In genomic region chr2:226583715-226584114, GRCh38 we compare ENCODE assay signal across 7 cellular contexts.
A peak's percentile ranks its signal among the peaks of the same experiment; 100 is the strongest.
DNase-seq lines count a peak whose midpoint lies in the region; ATAC-seq and TF ChIP-seq lines count a peak whose summit lies in the region.

No MANE protein-coding gene starts in this region.

- TF ChIP-seq POLR2A in erythroblast (IDR thresholded peaks at IDR 0.05; ENCODE audit: low read length) = no peak

- intact Hi-C loops in upper lobe of right lung (cut with DNase I) = no loop called here

- TF ChIP-seq CTCF in upper lobe of right lung (IDR thresholded peaks at IDR 0.05) = no peak

- in situ Hi-C loops in HAP-1 (cut with MboI; ENCODE audit: low sequenced_read_pairs) = no loop called here

- H3K27me3 ChIP-seq in upper lobe of right lung (no peaks in the 10 kb centered on the region), HAP-1 (ENCODE audit: low read depth) (no peaks in the 10 kb centered on the region)

- no peak overlapping the region for H3K27ac ChIP-seq in upper lobe of right lung

- no peaks in the 10 kb centered on the region for H3K9me3 ChIP-seq in upper lobe of right lung
- H3K9me3 ChIP-seq in HAP-1 = no peaks in the 10 kb centered on the region

- no peaks in the 10 kb centered on the region for H3K36me3 ChIP-seq in upper lobe of right lung
- no peaks in the 10 kb centered on the region for H3K36me3 ChIP-seq in HAP-1 (replicated peaks)

- H3K4me1 ChIP-seq in upper lobe of right lung (peaks cover 4% of the 10 kb centered on the region), HAP-1 (no peaks in the 10 kb centered on the region)

- H3K4me3 ChIP-seq in upper lobe of right lung (no peak overlapping the region), HAP-1 (no peak overlapping the region)

- DNase-seq in HK-2 (ENCODE audit: unreplicated experiment) (peak; percentile 30), astrocyte of the hippocampus (ENCODE audit: low read depth, low spot score) (peak; percentile 87), iris pigment epithelial cell (ENCODE audit: low read depth) (peak; percentile 91), upper lobe of right lung (no peak), HAP-1 (ENCODE audit: low spot score in 2 of 2) (no peak), erythroblast (lab: John Stamatoyannopoulos, UW) (no peak)
- DNase-seq in activated CD4-positive, alpha-beta T cell treated with anti-CD3 and anti-CD28 coated beads for 4 hours = no peak

- peak; percentile 89 for ATAC-seq in upper lobe of right lung

Comparison
In these comparisons a context has a peak if more than half of its experiments do, and no peak if none do; other contexts are left out.
1. DNase-seq: peak in HK-2 (single experiment), astrocyte of the hippocampus (single experiment) and iris pigment epithelial cell (single experiment); none in upper lobe of right lung (single experiment), HAP-1 (0 of 2), erythroblast (0 of 2) and activated CD4-positive, alpha-beta T cell treated with anti-CD3 and anti-CD28 coated beads for 4 hours (0 of 2).